8 cellular contexts compared by ENCODE assay signal in genomic region chr15:65530318-65531111, GRCh38. TPM values are rescaled to one million over a fixed set of nuclear protein-coding genes. Genes with fewer than 3 reads are reported as not detected.
DNase-seq lines count a peak whose midpoint lies in the region; ATAC-seq and TF ChIP-seq lines count a peak whose summit lies in the region.

TSS of gene HACD3 (plus strand) at chr15:65530463. CDS start at chr15:65530632, 169 bp downstream.

- ATAC-seq in HG03354 (IDR thresholded peaks at IDR 0.05; ENCODE audit: poor library complexity, severe bottlenecking, unreplicated experiment), result peak; percentile 85
- ATAC-seq in activated CD4-positive, alpha-beta T cell treated with anti-CD3 and anti-CD28 coated beads for 36 hours, result peak; percentile 93

- H3K27ac Mint-ChIP-seq in activated CD4-positive, alpha-beta T cell treated with anti-CD3 and anti-CD28 coated beads for 36 hours, result peak within 1 kb of the TSS; percentile 91

- DNase-seq in AG04449 (ENCODE audit: low read depth, low spot score), result no peak
- DNase-seq in NCI-H510A (lab: John Stamatoyannopoulos, UW), result peak; percentile 54
- DNase-seq in activated CD4-positive, alpha-beta T cell treated with anti-CD3 and anti-CD28 coated beads for 36 hours, result peak; percentile 95
- peak; percentile 77 for DNase-seq in choroid plexus epithelial cell (ENCODE audit: low read depth)
- peak; percentile 88 for DNase-seq in kidney tubule cell (ENCODE audit: low spot score)
- peak; percentile 76 to 91 (median 90) for DNase-seq in stimulated activated CD4-positive, alpha-beta T cell treated with anti-CD3 and anti-CD28 coated beads, Interleukin-1b, Interleukin-23, amount 100 ng/mL, for 24 hours (ENCODE audit: low read depth in 4 of 4, low spot score in 1 of 4)

- no peaks in the 10 kb centered on the region for H3K27me3 Mint-ChIP-seq in activated CD4-positive, alpha-beta T cell treated with anti-CD3 and anti-CD28 coated beads for 36 hours

- peaks cover 2% of the 10 kb centered on the region for H3K36me3 Mint-ChIP-seq in activated CD4-positive, alpha-beta T cell treated with anti-CD3 and anti-CD28 coated beads for 36 hours (ENCODE audit: low read depth)

- H3K4me3 ChIP-seq in AG04449 (ENCODE audit: low read depth, low read length), result peak within 1 kb of the TSS; percentile 95
- H3K4me3 ChIP-seq in choroid plexus epithelial cell (ENCODE audit: low read depth, low read length), result peak within 1 kb of the TSS; percentile 80

- intact Hi-C loops in activated CD4-positive, alpha-beta T cell treated with anti-CD3 and anti-CD28 coated beads for 36 hours (cut with DNase I, micrococcal nuclease), result loop anchor here (1.0 to 5.0 kb wide), 6 partner anchors 13 to 337 kb away; partner anchors contain the start of genes DPP8 (in 2 of the 2), INTS14 (in 1 of the 2) and RAB11A (in 1 of the 2)

- H3K9me3 Mint-ChIP-seq in activated CD4-positive, alpha-beta T cell treated with anti-CD3 and anti-CD28 coated beads for 36 hours (ENCODE audit: low read depth), result no peaks in the 10 kb centered on the region

- TF ChIP-seq CTCF in AG04449 (IDR thresholded peaks at IDR 0.05; ENCODE audit: insufficient read depth, low read length, missing control alignments) (no peak), choroid plexus epithelial cell (conservative IDR thresholded peaks at IDR 0.05; ENCODE audit: low read depth, low read length) (no peak)

- CTCF ChIA-PET in AG04449 (lab: Yijun Ruan, JAX), result interaction anchor here (0.6 to 2.5 kb wide), 10 partner anchors 9 to 326 kb away, joined by 3 to 7 read pairs (median 4); no protein-coding TSS in a partner anchor
- CTCF ChIA-PET in activated CD4-positive, alpha-beta T cell treated with anti-CD3 and anti-CD28 coated beads for 36 hours (lab: Charles Lee), result interaction anchor here (0.7 to 1.9 kb wide), 7 partner anchors 12 to 50 kb away, joined by 3 to 5 read pairs (median 3); no protein-coding TSS in a partner anchor

- H3K4me1 Mint-ChIP-seq in activated CD4-positive, alpha-beta T cell treated with anti-CD3 and anti-CD28 coated beads for 36 hours, result peaks cover 32% of the 10 kb centered on the region

- peak; percentile 79 for TF ChIP-seq POLR2A in GM18951 (IDR thresholded peaks at IDR 0.05; ENCODE audit: extremely low read depth, insufficient read depth, insufficient read length)

- peak within 1 kb of the TSS; percentile 78 for H3K4me3 Mint-ChIP-seq in activated CD4-positive, alpha-beta T cell treated with anti-CD3 and anti-CD28 coated beads for 36 hours

- in situ Hi-C loops in GM18951 (cut with MboI; ENCODE audit: low sequenced_read_pairs, unreplicated experiment), result no loop called here

- POLR2A ChIA-PET in AG04449 (lab: Yijun Ruan, JAX), result interaction anchor here (0.5 kb wide), 1 partner anchor 1314 kb away, joined by 4 read pairs; no protein-coding TSS in a partner anchor
- POLR2A ChIA-PET in activated CD4-positive, alpha-beta T cell treated with anti-CD3 and anti-CD28 coated beads for 36 hours (lab: Charles Lee), result interaction anchor here (0.6 to 1.2 kb wide), 8 partner anchors 9 to 966 kb away, joined by 3 to 10 read pairs (median 4); partner anchors contain the start of gene RNU5B-1

RNA-seq across cellular contexts. Expression of gene HACD3, which starts in this region (rescaled TPM):
- 10 to 100 TPM; 23.4 to 27.3 TPM for total RNA-seq in activated CD4-positive, alpha-beta T cell treated with anti-CD3 and anti-CD28 coated beads for 36 hours
